18 cellular contexts compared by ENCODE assay signal in genomic region chr6:112694986-112695385, GRCh38.
"Had no signal": no experiment of that assay in that cellular context is flagged by ENCODE, and none has a peak within 500 bp of the region (broad histone marks: within the 10 kb centered on the region; RNA-seq: fewer than 3 reads in every experiment).

No MANE protein-coding gene starts in this region.

- ATAC-seq: activated CD8-positive, alpha-beta T cell treated with anti-CD3 and anti-CD28 coated beads for 36 hours; left lung had no signal

- H3K4me3 Mint-ChIP-seq: activated CD8-positive, alpha-beta T cell treated with anti-CD3 and anti-CD28 coated beads for 36 hours; activated naive CD8-positive, alpha-beta T cell treated with anti-CD3 and anti-CD28 coated beads, Interleukin-2, amount 10 ng/mL, durations not matched to agents 7 days and 5 days; dendritic cell treated with granulocyte-macrophage colony-stimulating factor and Interleukin-4, amounts not matched to agents 40 ng/mL and 50 ng/mL, for 4 days had no signal

- H3K9me3 Mint-ChIP-seq: activated CD8-positive, alpha-beta T cell treated with anti-CD3 and anti-CD28 coated beads for 36 hours; activated naive CD8-positive, alpha-beta T cell treated with anti-CD3 and anti-CD28 coated beads, Interleukin-2, amount 10 ng/mL, durations not matched to agents 7 days and 5 days had no signal

- H3K27ac Mint-ChIP-seq: activated CD8-positive, alpha-beta T cell treated with anti-CD3 and anti-CD28 coated beads for 36 hours; activated naive CD8-positive, alpha-beta T cell treated with anti-CD3 and anti-CD28 coated beads, Interleukin-2, amount 10 ng/mL, durations not matched to agents 7 days and 5 days; dendritic cell treated with granulocyte-macrophage colony-stimulating factor and Interleukin-4, amounts not matched to agents 40 ng/mL and 50 ng/mL, for 4 days had no signal

- H3K27ac ChIP-seq: esophagus muscularis mucosa, left lung, neutrophil, right atrium auricular region, skin epidermis, tibial artery, vagina, VCaP had no signal

- H3K36me3 Mint-ChIP-seq: activated naive CD8-positive, alpha-beta T cell treated with anti-CD3 and anti-CD28 coated beads, Interleukin-2, amount 10 ng/mL, durations not matched to agents 7 days and 5 days had no signal

- H3K9me3 ChIP-seq: esophagus muscularis mucosa, left lung, neutrophil, right atrium auricular region, tibial artery, vagina had no signal

- H3K4me1 ChIP-seq: tibial artery had no signal

- H3K27me3 ChIP-seq: esophagus muscularis mucosa, left lung, neutrophil, right atrium auricular region, tibial artery, vagina had no signal

- H3K4me1 Mint-ChIP-seq: activated naive CD8-positive, alpha-beta T cell treated with anti-CD3 and anti-CD28 coated beads, Interleukin-2, amount 10 ng/mL, durations not matched to agents 7 days and 5 days had no signal

- H3K4me3 ChIP-seq: esophagus muscularis mucosa, left lung, right atrium auricular region, skin epidermis, tibial artery, vagina had no signal

- DNase-seq: activated CD8-positive, alpha-beta memory T cell treated with anti-CD3 and anti-CD28 coated beads, Interleukin-2, amount 50 U/mL, for 48 hours; activated CD8-positive, alpha-beta T cell treated with anti-CD3 and anti-CD28 coated beads for 36 hours; activated naive CD8-positive, alpha-beta T cell treated with anti-CD3 and anti-CD28 coated beads, Interleukin-2, amount 10 ng/mL, durations not matched to agents 7 days and 5 days; anterior cingulate cortex; cerebellar nuclear complex; foreskin fibroblast; glutamatergic neuron; left lung; posterior cingulate gyrus; T1000; tibial artery had no signal

- H3K36me3 ChIP-seq: esophagus muscularis mucosa, left lung, neutrophil, right atrium auricular region, tibial artery, vagina had no signal

- H3K27me3 Mint-ChIP-seq: activated CD8-positive, alpha-beta T cell treated with anti-CD3 and anti-CD28 coated beads for 36 hours; dendritic cell treated with granulocyte-macrophage colony-stimulating factor and Interleukin-4, amounts not matched to agents 40 ng/mL and 50 ng/mL, for 4 days had no signal
